Comparison of ENCODE assay signal across 22 cellular contexts in genomic region chr2:31992934-31993333, GRCh38.
"Had no signal": no experiment of that assay in that cellular context is flagged by ENCODE, and none has a peak within 500 bp of the region (broad histone marks: within the 10 kb centered on the region; RNA-seq: fewer than 3 reads in every experiment).

No MANE protein-coding gene starts in this region.

- H3K27ac Mint-ChIP-seq: activated CD8-positive, alpha-beta memory T cell treated with anti-CD3 and anti-CD28 coated beads, Interleukin-2, amount 10 ng/mL, durations not matched to agents 7 days and 5 days; activated CD8-positive, alpha-beta T cell treated with anti-CD3 and anti-CD28 coated beads for 36 hours; dendritic cell treated with granulocyte-macrophage colony-stimulating factor and Interleukin-4, amounts not matched to agents 40 ng/mL and 50 ng/mL, for 4 days; neural progenitor cell; progenitor cell of endocrine pancreas; T-helper 17 cell had no signal

- H3K4me3 ChIP-seq: neural progenitor cell, spleen, thyroid gland had no signal

- H3K9me3 ChIP-seq: spleen, thyroid gland had no signal

- H3K27ac ChIP-seq: neural progenitor cell, spleen, thyroid gland had no signal

- DNase-seq: activated CD4-positive, alpha-beta T cell treated with anti-CD3 and anti-CD28 coated beads for 48 hours; activated CD8-positive, alpha-beta memory T cell treated with anti-CD3 and anti-CD28 coated beads, Interleukin-2, amount 10 ng/mL, durations not matched to agents 7 days and 5 days; activated CD8-positive, alpha-beta T cell treated with anti-CD3 and anti-CD28 coated beads for 36 hours; activated T-cell treated with anti-CD3 and anti-CD28 coated beads for 4 hours; aorta; caudate nucleus; effector CD8-positive, alpha-beta T cell; hippocampal formation; kidney glomerular epithelial cell; left ventricle myocardium superior; mammary epithelial cell; spleen; stimulated activated CD4-positive, alpha-beta T cell treated with anti-CD3 and anti-CD28 coated beads, Interleukin-4, amount 100 ng/mL, for 1 hour; stimulated activated naive CD8-positive, alpha-beta T cell treated with anti-CD3 and anti-CD28 coated beads, Interleukin-15, Interleukin-2, amounts not matched to agents 100 U/mL and 50 U/mL, for 24 hours; SW 1271; T-helper 17 cell; thyroid gland had no signal

- H2AFZ ChIP-seq: neural progenitor cell had no signal

- H3K4me2 ChIP-seq: neural progenitor cell had no signal

- H3K9me3 Mint-ChIP-seq: activated CD8-positive, alpha-beta T cell treated with anti-CD3 and anti-CD28 coated beads for 36 hours; activated naive CD4-positive, alpha-beta T cell treated with anti-CD3 and anti-CD28 coated beads, Interleukin-2, amount 50 U/mL, for 72 hours; dendritic cell treated with granulocyte-macrophage colony-stimulating factor and Interleukin-4, amounts not matched to agents 40 ng/mL and 50 ng/mL, for 4 days had no signal

- H3K27me3 Mint-ChIP-seq: activated CD8-positive, alpha-beta memory T cell treated with anti-CD3 and anti-CD28 coated beads, Interleukin-2, amount 10 ng/mL, durations not matched to agents 7 days and 5 days; activated CD8-positive, alpha-beta T cell treated with anti-CD3 and anti-CD28 coated beads for 36 hours; brain; dendritic cell treated with granulocyte-macrophage colony-stimulating factor and Interleukin-4, amounts not matched to agents 40 ng/mL and 50 ng/mL, for 4 days; progenitor cell of endocrine pancreas; T-helper 17 cell had no signal

- H3K36me3 ChIP-seq: neural progenitor cell, thyroid gland had no signal

- H3K4me1 ChIP-seq: neural progenitor cell had no signal

- ATAC-seq: activated CD8-positive, alpha-beta memory T cell treated with anti-CD3 and anti-CD28 coated beads, Interleukin-2, amount 10 ng/mL, durations not matched to agents 7 days and 5 days; activated CD8-positive, alpha-beta T cell treated with anti-CD3 and anti-CD28 coated beads for 36 hours; activated naive CD4-positive, alpha-beta T cell treated with anti-CD3 and anti-CD28 coated beads, Interleukin-2, amount 50 U/mL, for 72 hours; left ventricle myocardium superior; stimulated activated naive CD8-positive, alpha-beta T cell treated with anti-CD3 and anti-CD28 coated beads, Interleukin-15, Interleukin-2, amounts not matched to agents 100 U/mL and 50 U/mL, for 24 hours; T-helper 17 cell had no signal

- H3K27me3 ChIP-seq: neural progenitor cell, spleen, thyroid gland had no signal

- H3K9ac ChIP-seq: neural progenitor cell had no signal

- H3K4me3 Mint-ChIP-seq: activated CD8-positive, alpha-beta memory T cell treated with anti-CD3 and anti-CD28 coated beads, Interleukin-2, amount 10 ng/mL, durations not matched to agents 7 days and 5 days; activated CD8-positive, alpha-beta T cell treated with anti-CD3 and anti-CD28 coated beads for 36 hours; brain; dendritic cell treated with granulocyte-macrophage colony-stimulating factor and Interleukin-4, amounts not matched to agents 40 ng/mL and 50 ng/mL, for 4 days; neural progenitor cell; T-helper 17 cell had no signal
